8 cellular contexts compared by ENCODE assay signal in genomic region chr9:89309608-89310485, GRCh38.
DNase-seq lines count a peak whose midpoint lies in the region; ATAC-seq and TF ChIP-seq lines count a peak whose summit lies in the region.

No MANE protein-coding gene starts in this region.

- H3K9me3 ChIP-seq in HUES48 (ENCODE audit: control insufficient read depth, insufficient read depth, low read length) (no peaks in the 10 kb centered on the region), iPS-18a (ENCODE audit: control insufficient read depth, low read depth, low read length) (no peaks in the 10 kb centered on the region)

- peaks cover 35% of the 10 kb centered on the region for H3K36me3 Mint-ChIP-seq in activated naive CD4-positive, alpha-beta T cell treated with anti-CD3 and anti-CD28 coated beads, Interleukin-2, amount 10 ng/mL, durations not matched to agents 7 days and 5 days
- H3K36me3 Mint-ChIP-seq in stimulated activated effector memory CD8-positive, alpha-beta T cell treated with anti-CD3 and anti-CD28 coated beads, Interleukin-12 subunit alpha, Interleukin-12 subunit beta, amount 100 ng/mL, for 72 hours = peaks cover 51% of the 10 kb centered on the region

- peaks cover 15% of the 10 kb centered on the region for H3K36me3 ChIP-seq in HUES48 (ENCODE audit: control insufficient read depth, insufficient read depth, low read length)
- H3K36me3 ChIP-seq in iPS-18a (ENCODE audit: control insufficient read depth, low read depth, low read length) = peaks cover 6% of the 10 kb centered on the region

- CTCF ChIA-PET in activated naive CD4-positive, alpha-beta T cell treated with anti-CD3 and anti-CD28 coated beads, Interleukin-2, amount 10 ng/mL, durations not matched to agents 7 days and 5 days (lab: Charles Lee) = no interaction called here

- H3K4me3 Mint-ChIP-seq in activated naive CD4-positive, alpha-beta T cell treated with anti-CD3 and anti-CD28 coated beads, Interleukin-2, amount 10 ng/mL, durations not matched to agents 7 days and 5 days = peak overlapping the region; percentile 90
- peak overlapping the region; percentile 90 for H3K4me3 Mint-ChIP-seq in stimulated activated effector memory CD8-positive, alpha-beta T cell treated with anti-CD3 and anti-CD28 coated beads, Interleukin-12 subunit alpha, Interleukin-12 subunit beta, amount 100 ng/mL, for 72 hours

- peak overlapping the region; percentile 100 for H3K27ac ChIP-seq in HUES48 (ENCODE audit: low read depth, low read length)
- peak overlapping the region; percentile 96 for H3K27ac ChIP-seq in iPS-18a (ENCODE audit: low read length)

- no peak for DNase-seq in AG09309 (ENCODE audit: low read depth)
- no peak for DNase-seq in activated naive CD4-positive, alpha-beta T cell treated with anti-CD3 and anti-CD28 coated beads, Interleukin-2, amount 10 ng/mL, durations not matched to agents 7 days and 5 days
- DNase-seq in stimulated activated effector memory CD8-positive, alpha-beta T cell treated with anti-CD3 and anti-CD28 coated beads, Interleukin-12 subunit alpha, Interleukin-12 subunit beta, amount 100 ng/mL, for 72 hours (ENCODE audit: low spot score in 2 of 2) = no peak
- DNase-seq in glomerular visceral epithelial cell (ENCODE audit: extremely low spot score) = no peak

- H3K27ac Mint-ChIP-seq in activated naive CD4-positive, alpha-beta T cell treated with anti-CD3 and anti-CD28 coated beads, Interleukin-2, amount 10 ng/mL, durations not matched to agents 7 days and 5 days = peak overlapping the region; percentile 99
- H3K27ac Mint-ChIP-seq in stimulated activated effector memory CD8-positive, alpha-beta T cell treated with anti-CD3 and anti-CD28 coated beads, Interleukin-12 subunit alpha, Interleukin-12 subunit beta, amount 100 ng/mL, for 72 hours = peak overlapping the region; percentile 100

- no peak for TF ChIP-seq CTCF in AG09309 (IDR thresholded peaks at IDR 0.05; ENCODE audit: control insufficient read depth, insufficient read depth, low read depth, low read length, missing control alignments)

- no peaks in the 10 kb centered on the region for H3K27me3 ChIP-seq in HUES48 (ENCODE audit: control insufficient read depth, insufficient read depth, low read length)
- no peaks in the 10 kb centered on the region for H3K27me3 ChIP-seq in iPS-18a (ENCODE audit: control insufficient read depth, insufficient read depth, low read length)

- H3K27me3 Mint-ChIP-seq in activated naive CD4-positive, alpha-beta T cell treated with anti-CD3 and anti-CD28 coated beads, Interleukin-2, amount 10 ng/mL, durations not matched to agents 7 days and 5 days = no peaks in the 10 kb centered on the region

- H3K9ac ChIP-seq in HUES48 (ENCODE audit: low read depth, low read length) = peak overlapping the region; percentile 98
- peak overlapping the region; percentile 99 for H3K9ac ChIP-seq in iPS-18a (ENCODE audit: low read length)

- peaks cover 19% of the 10 kb centered on the region for H3K4me1 ChIP-seq in HUES48 (ENCODE audit: control insufficient read depth, insufficient read depth, low read length)
- H3K4me1 ChIP-seq in iPS-18a (ENCODE audit: control insufficient read depth, low read depth, low read length) = peaks cover 22% of the 10 kb centered on the region

- no peaks in the 10 kb centered on the region for H3K9me3 Mint-ChIP-seq in activated naive CD4-positive, alpha-beta T cell treated with anti-CD3 and anti-CD28 coated beads, Interleukin-2, amount 10 ng/mL, durations not matched to agents 7 days and 5 days
- H3K9me3 Mint-ChIP-seq in stimulated activated effector memory CD8-positive, alpha-beta T cell treated with anti-CD3 and anti-CD28 coated beads, Interleukin-12 subunit alpha, Interleukin-12 subunit beta, amount 100 ng/mL, for 72 hours = no peaks in the 10 kb centered on the region

- peak overlapping the region; percentile 56 for H3K4me3 ChIP-seq in AG09309 (ENCODE audit: control insufficient read depth, low read depth, low read length)
- H3K4me3 ChIP-seq in HUES48 (ENCODE audit: low read depth, low read length) = peak overlapping the region; percentile 90
- peak overlapping the region; percentile 71 for H3K4me3 ChIP-seq in iPS-18a (ENCODE audit: low read length)

- ATAC-seq in stimulated activated effector memory CD8-positive, alpha-beta T cell treated with anti-CD3 and anti-CD28 coated beads, Interleukin-12 subunit alpha, Interleukin-12 subunit beta, amount 100 ng/mL, for 72 hours = no peak
- ATAC-seq in HG02981 (IDR thresholded peaks at IDR 0.05; ENCODE audit: unreplicated experiment) (no peak), GM19397 (IDR thresholded peaks at IDR 0.05; ENCODE audit: unreplicated experiment) (no peak)

- H3K4me1 Mint-ChIP-seq in activated naive CD4-positive, alpha-beta T cell treated with anti-CD3 and anti-CD28 coated beads, Interleukin-2, amount 10 ng/mL, durations not matched to agents 7 days and 5 days = peaks cover 44% of the 10 kb centered on the region
- peaks cover 33% of the 10 kb centered on the region for H3K4me1 Mint-ChIP-seq in stimulated activated effector memory CD8-positive, alpha-beta T cell treated with anti-CD3 and anti-CD28 coated beads, Interleukin-12 subunit alpha, Interleukin-12 subunit beta, amount 100 ng/mL, for 72 hours
